8 cellular contexts compared by ENCODE assay signal in genomic region chrX:12949927-12950656, GRCh38. TPM values are rescaled to one million over a fixed set of nuclear protein-coding genes. Genes with fewer than 3 reads are reported as not detected.
A peak's percentile ranks its signal among the peaks of the same experiment; 100 is the strongest.
DNase-seq lines count a peak whose midpoint lies in the region; ATAC-seq and TF ChIP-seq lines count a peak whose summit lies in the region.

No MANE protein-coding gene starts in this region.

- peak; percentile 84 for DNase-seq in RKO (ENCODE audit: low spot score)
- peak; percentile 82 for DNase-seq in activated T-helper 9 cell treated with anti-CD3 and anti-CD28 coated beads, Interleukin-2, amount 50 U/mL, for 16 hours (ENCODE audit: low read depth)
- peak; percentile 96 for DNase-seq in fibroblast of villous mesenchyme (ENCODE audit: low read depth)
- peak; percentile 55 to 60 for DNase-seq in trophoblast cell
- DNase-seq in tibial nerve (ENCODE audit: low spot score in 2 of 2): peak; percentile 66 to 82

- TF ChIP-seq POLR2A in GM15510 (IDR thresholded peaks at IDR 0.05; ENCODE audit: borderline replicate concordance, extremely low read depth, insufficient read length) (peak; percentile 75), tibial nerve (IDR thresholded peaks at IDR 0.05) (peak in 1 of 2 donors; percentile 42)

- TF ChIP-seq CTCF in fibroblast of villous mesenchyme (IDR thresholded peaks at IDR 0.05; ENCODE audit: insufficient read depth, low read depth, low read length): no peak
- TF ChIP-seq CTCF in tibial nerve (IDR thresholded peaks at IDR 0.05): no peak

- peak overlapping the region; percentile 65 for H3K14ac ChIP-seq in trophoblast cell (ENCODE audit: low read length)

- peak overlapping the region; percentile 47 for H4K8ac ChIP-seq in trophoblast cell (ENCODE audit: low read depth, low read length)

- H3K36me3 ChIP-seq in trophoblast cell (ENCODE audit: control insufficient read depth in 1 of 2, insufficient read depth in 2 of 2, low read length in 2 of 2) (no peaks in the 10 kb centered on the region), tibial nerve (no peaks in the 10 kb centered on the region)

- H3K9me3 ChIP-seq in trophoblast cell (ENCODE audit: insufficient read depth, low read depth, low read length): no peaks in the 10 kb centered on the region
- H3K9me3 ChIP-seq in tibial nerve: no peaks in the 10 kb centered on the region

- no CpG with 5 or more reads among the region's 11 CpGs for WGBS in trophoblast cell (ENCODE audit: extremely low coverage, insufficient coverage, insufficient read length)
- 30 to 54% methylated on average over 6 to 11 of the region's 11 CpGs for WGBS in tibial nerve, 2 donors

- no peak overlapping the region for H3K9ac ChIP-seq in trophoblast cell (ENCODE audit: low read length)

- peak overlapping the region; percentile 44 for H2BK12ac ChIP-seq in trophoblast cell (ENCODE audit: low read length)

- H3K4me1 ChIP-seq in trophoblast cell (ENCODE audit: control insufficient read depth in 1 of 2, insufficient read depth in 2 of 2, low read length in 2 of 2) (peaks cover 14 to 33% of the 10 kb centered on the region in 2 experiments), tibial nerve (peaks cover 0 to 25% (median 16%) of the 10 kb centered on the region in 4 donors)

- H3K4me3 ChIP-seq in fibroblast of villous mesenchyme (ENCODE audit: low read depth, low read length) (no peak overlapping the region), trophoblast cell (ENCODE audit: low read depth, low read length) (no peak overlapping the region), tibial nerve (peak overlapping the region in 1 of 4 donors; percentile 23)

- H3K4me2 ChIP-seq in trophoblast cell (ENCODE audit: low read length): no peak overlapping the region

- peak overlapping the region; percentile 55 for H4K91ac ChIP-seq in trophoblast cell (ENCODE audit: low read depth, low read length)

- peak overlapping the region; percentile 29 for H2BK120ac ChIP-seq in trophoblast cell (ENCODE audit: insufficient read depth, low read length, poor library complexity)

- peaks cover 17% of the 10 kb centered on the region for H3K79me1 ChIP-seq in trophoblast cell (ENCODE audit: low read length)

- no peaks in the 10 kb centered on the region for H3K79me2 ChIP-seq in trophoblast cell (ENCODE audit: control insufficient read depth, insufficient read depth, low read length, poor library complexity)

- ATAC-seq in HG02943 (IDR thresholded peaks at IDR 0.05; ENCODE audit: low read depth, unreplicated experiment) (peak; percentile 59), HG03457 (IDR thresholded peaks at IDR 0.05; ENCODE audit: unreplicated experiment) (no peak)

- TF ChIP-seq EP300 in tibial nerve (IDR thresholded peaks at IDR 0.05): peak; percentile 46 to 84

- H3K27ac ChIP-seq in trophoblast cell (ENCODE audit: low read depth, low read length) (peak overlapping the region; percentile 27), tibial nerve (peak overlapping the region; percentile 33 to 85 (median 80))

- H2BK5ac ChIP-seq in trophoblast cell (ENCODE audit: low read depth, low read length, poor library complexity): no peak overlapping the region

- no peak overlapping the region for H4K12ac ChIP-seq in trophoblast cell (ENCODE audit: low read depth, low read length)

- no peak overlapping the region for H3K18ac ChIP-seq in trophoblast cell (ENCODE audit: low read length)

- no peak overlapping the region for H2AK5ac ChIP-seq in trophoblast cell (ENCODE audit: low read length)

- H2AFZ ChIP-seq in trophoblast cell (ENCODE audit: insufficient read depth, low read length, poor library complexity): peak overlapping the region; percentile 9

- no peak overlapping the region for H3K4ac ChIP-seq in trophoblast cell (ENCODE audit: low read depth, low read length)

- H3K27me3 ChIP-seq in trophoblast cell (ENCODE audit: insufficient read depth, low read length) (no peaks in the 10 kb centered on the region), tibial nerve (no peaks in the 10 kb centered on the region)

- H3K23ac ChIP-seq in trophoblast cell (ENCODE audit: low read length): no peak overlapping the region

RNA-seq across cellular contexts. Expression of gene TMSB4X, which starts 24.8 kb away (rescaled TPM):
- 7,483 and 8,887 TPM in 2 replicates for total RNA-seq in fibroblast of villous mesenchyme
- polyA plus RNA-seq in trophoblast cell (2013): 2,127 and 2,260 TPM in 2 replicates
- total RNA-seq in tibial nerve: 1,000 to 10,000 TPM; 3,029 to 4,490 (median 3,421) TPM

RNA-seq across cellular contexts. Expression of gene TLR8, which starts 43.7 kb away (rescaled TPM):
- not detected in 2 replicates for total RNA-seq in fibroblast of villous mesenchyme
- polyA plus RNA-seq in trophoblast cell (2013): 0.01 TPM in 1 of 2 replicates, not detected in the other
- 1 to 10 TPM in 3 of 4 donors, under 1 TPM in 1; 0.63 to 1.8 (median 1.4) TPM for total RNA-seq in tibial nerve
